13 cellular contexts compared by ENCODE assay signal in the genomic region with DNA sequence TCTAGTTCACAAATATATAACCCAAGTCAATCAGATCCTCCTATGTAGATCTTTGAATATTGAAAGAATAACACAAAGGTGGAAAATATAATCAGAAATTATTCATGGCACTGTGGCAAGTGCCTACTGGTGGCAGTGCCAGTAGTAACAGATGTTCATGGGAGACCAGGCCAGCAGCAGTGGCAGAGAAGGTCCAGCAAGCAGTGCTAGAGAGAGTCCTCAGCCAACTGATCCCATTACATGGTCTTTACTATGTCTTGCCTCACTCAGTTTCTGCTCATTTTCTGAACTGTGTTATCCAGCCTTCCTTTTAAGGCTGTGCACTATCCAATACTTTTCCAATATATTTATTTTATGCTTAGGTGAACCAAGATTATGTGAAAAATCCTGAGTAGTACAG.
A peak's percentile ranks its signal among the peaks of the same experiment; 100 is the strongest.
DNase-seq lines count a peak whose midpoint lies in the region; ATAC-seq and TF ChIP-seq lines count a peak whose summit lies in the region.
"Had no signal": no experiment of that assay in that cellular context is flagged by ENCODE, and none has a peak within 500 bp of the region (broad histone marks: within the 10 kb centered on the region; RNA-seq: fewer than 3 reads in every experiment).

No MANE protein-coding gene starts in this region.

- TF ChIP-seq CTCF in SK-N-SH (IDR thresholded peaks at IDR 0.05) (no peak), fibroblast of pulmonary artery (IDR thresholded peaks at IDR 0.05; ENCODE audit: low read length, missing control alignments) (peak; percentile 10), psoas muscle (IDR thresholded peaks at IDR 0.05) (peak; percentile 43), BE2C (IDR thresholded peaks at IDR 0.05; ENCODE audit: low read depth, low read length) (no peak), GM10266 (IDR thresholded peaks at IDR 0.05; ENCODE audit: control insufficient read depth, insufficient read depth, low read depth, missing control alignments) (no peak)

- H4K20me1 ChIP-seq in SK-N-SH (ENCODE audit: insufficient read depth): no peaks in the 10 kb centered on the region

- intact Hi-C loops in psoas muscle (cut with DNase I): loop anchor here in 1 of 2 donors (5.0 kb wide), 2 partner anchors 74 to 126 kb away; a partner anchor contains a TSS

- peak; percentile 37 for DNase-seq in Ammon's horn (ENCODE audit: low spot score)
- DNase-seq in SK-N-SH: no peak
- DNase-seq in fibroblast of pulmonary artery (ENCODE audit: low read depth): peak; percentile 38
- peak; percentile 24 to 67 for DNase-seq in psoas muscle
- no peak for DNase-seq in BE2C
- no peak for DNase-seq in GM10266 (ENCODE audit: extremely low spot score)
- no peak for DNase-seq in activated T-cell treated with anti-CD3 and anti-CD28 coated beads, Interleukin-2, amount 50 U/mL, for 1 hour
- no peak for DNase-seq in NOMO-1 (lab: John Stamatoyannopoulos, UW; ENCODE audit: unreplicated experiment in 2 of 2)
- DNase-seq: cortex of kidney, WERI-Rb-1 had no signal

- H3F3A ChIP-seq in SK-N-SH (replicated peaks; ENCODE audit: insufficient read depth): no peaks in the 10 kb centered on the region

- H3K4me1 ChIP-seq in SK-N-SH (ENCODE audit: control insufficient read depth in 1 of 2, insufficient read depth in 2 of 2, low read depth in 1 of 2, low read length in 1 of 2) (peaks cover 0 to 35% of the 10 kb centered on the region in 2 experiments; a peak in 2 of 4 replicates), psoas muscle (peaks cover 54% of the 10 kb centered on the region), BE2C (no peaks in the 10 kb centered on the region)

- H3K9me2 ChIP-seq in SK-N-SH: no peaks in the 10 kb centered on the region

- H3K27me3 ChIP-seq in SK-N-SH (ENCODE audit: insufficient read depth) (no peaks in the 10 kb centered on the region), psoas muscle (ENCODE audit: insufficient read depth in 3 of 3, low read length in 2 of 3) (no peaks in the 10 kb centered on the region), BE2C (no peaks in the 10 kb centered on the region)
- H3K27me3 ChIP-seq: neutrophil had no signal

- TF ChIP-seq EP300 in SK-N-SH (IDR thresholded peaks at IDR 0.05; ENCODE audit: borderline replicate concordance in 1 of 2, low read depth in 1 of 2, low read length in 1 of 2): no peak

- no peak for TF ChIP-seq RAD21 in SK-N-SH (IDR thresholded peaks at IDR 0.05; ENCODE audit: low read length)

- H3K36me3 ChIP-seq in SK-N-SH (replicated peaks in 1 of 2; ENCODE audit: control insufficient read depth in 1 of 2, insufficient read depth in 2 of 2, low read length in 1 of 2) (no peaks in the 10 kb centered on the region), psoas muscle (ENCODE audit: insufficient read depth in 1 of 2, low read depth in 1 of 2) (no peaks in the 10 kb centered on the region), BE2C (no peaks in the 10 kb centered on the region)
- H3K36me3 ChIP-seq: neutrophil, WERI-Rb-1 had no signal

- H3K4me2 ChIP-seq in SK-N-SH: peak overlapping the region; percentile 41; the same call in 1 of the 2 replicates

- H3K9ac ChIP-seq in SK-N-SH: peak overlapping the region; percentile 40; the same call in 1 of the 2 replicates

- no peak overlapping the region for H3K4me3 ChIP-seq in SK-N-SH (ENCODE audit: low read depth in 2 of 2, low read length in 1 of 2)
- no peak overlapping the region for H3K4me3 ChIP-seq in fibroblast of pulmonary artery (replicated peaks; ENCODE audit: low read depth, low read length)
- no peak overlapping the region for H3K4me3 ChIP-seq in psoas muscle
- no peak overlapping the region for H3K4me3 ChIP-seq in BE2C (ENCODE audit: low read depth, low read length)

- peak; percentile 87 to 91 (median 89) for ATAC-seq in psoas muscle
- ATAC-seq: activated T-helper 17 cell treated with anti-CD3 and anti-CD28 coated beads, Interleukin-2, amount 50 U/mL, for 72 hours had no signal

- H3K9me3 ChIP-seq in SK-N-SH (no peaks in the 10 kb centered on the region), psoas muscle (no peaks in the 10 kb centered on the region), BE2C (no peaks in the 10 kb centered on the region)
- H3K9me3 ChIP-seq: neutrophil had no signal

- H2AFZ ChIP-seq in SK-N-SH (ENCODE audit: low read depth): no peak overlapping the region

- POLR2A ChIA-PET in SK-N-SH (lab: Yijun Ruan, JAX): no interaction called here

- peaks cover 88% of the 10 kb centered on the region for H3K79me2 ChIP-seq in SK-N-SH (ENCODE audit: insufficient read depth)

- H3K27ac ChIP-seq in SK-N-SH (ENCODE audit: low read depth in 2 of 2, low read length in 1 of 2) (peak overlapping the region in 1 of 2 experiments; percentile 98; a peak in 2 of 4 replicates), psoas muscle (peak overlapping the region; percentile 75)
- H3K27ac ChIP-seq: C4-2B, WERI-Rb-1 had no signal

- CTCF ChIA-PET in SK-N-SH (lab: Yijun Ruan, JAX): no interaction called here

TF ChIP-seq in SK-N-SH, 30 proteins besides CTCF, POLR2A, EP300 and RAD21 (continues in another document):
- no peak for TF ChIP-seq CHD2 (IDR thresholded peaks at IDR 0.05; ENCODE audit: low read length, partially characterized antibody)
- no peak for TF ChIP-seq GATA2 (CRISPR knock-in tag; IDR thresholded peaks at IDR 0.05)
- TF ChIP-seq JUND (IDR thresholded peaks at IDR 0.05): no peak
- TF ChIP-seq, protein P1, sequence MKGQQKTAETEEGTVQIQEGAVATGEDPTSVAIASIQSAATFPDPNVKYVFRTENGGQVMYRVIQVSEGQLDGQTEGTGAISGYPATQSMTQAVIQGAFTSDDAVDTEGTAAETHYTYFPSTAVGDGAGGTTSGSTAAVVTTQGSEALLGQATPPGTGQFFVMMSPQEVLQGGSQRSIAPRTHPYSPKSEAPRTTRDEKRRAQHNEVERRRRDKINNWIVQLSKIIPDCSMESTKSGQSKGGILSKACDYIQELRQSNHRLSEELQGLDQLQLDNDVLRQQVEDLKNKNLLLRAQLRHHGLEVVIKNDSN (IDR thresholded peaks at IDR 0.05; ENCODE audit: borderline replicate concordance, low read depth): no peak
- TF ChIP-seq, protein P2, sequence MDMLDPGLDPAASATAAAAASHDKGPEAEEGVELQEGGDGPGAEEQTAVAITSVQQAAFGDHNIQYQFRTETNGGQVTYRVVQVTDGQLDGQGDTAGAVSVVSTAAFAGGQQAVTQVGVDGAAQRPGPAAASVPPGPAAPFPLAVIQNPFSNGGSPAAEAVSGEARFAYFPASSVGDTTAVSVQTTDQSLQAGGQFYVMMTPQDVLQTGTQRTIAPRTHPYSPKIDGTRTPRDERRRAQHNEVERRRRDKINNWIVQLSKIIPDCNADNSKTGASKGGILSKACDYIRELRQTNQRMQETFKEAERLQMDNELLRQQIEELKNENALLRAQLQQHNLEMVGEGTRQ (IDR thresholded peaks at IDR 0.05; ENCODE audit: borderline replicate concordance, low read depth, low read length): no peak
- no peak for TF ChIP-seq MEF2A (IDR thresholded peaks at IDR 0.05; ENCODE audit: borderline replicate concordance, low read depth)
- TF ChIP-seq RXRA (IDR thresholded peaks at IDR 0.05; ENCODE audit: borderline replicate concordance, low read depth): no peak
- no peak for TF ChIP-seq TCF12 (IDR thresholded peaks at IDR 0.05)
- TF ChIP-seq TEAD4 (IDR thresholded peaks at IDR 0.05; ENCODE audit: borderline replicate concordance, insufficient read depth): no peak
- no peak for TF ChIP-seq YY1 (IDR thresholded peaks at IDR 0.05; ENCODE audit: low read depth)
- TF ChIP-seq, protein P3, sequence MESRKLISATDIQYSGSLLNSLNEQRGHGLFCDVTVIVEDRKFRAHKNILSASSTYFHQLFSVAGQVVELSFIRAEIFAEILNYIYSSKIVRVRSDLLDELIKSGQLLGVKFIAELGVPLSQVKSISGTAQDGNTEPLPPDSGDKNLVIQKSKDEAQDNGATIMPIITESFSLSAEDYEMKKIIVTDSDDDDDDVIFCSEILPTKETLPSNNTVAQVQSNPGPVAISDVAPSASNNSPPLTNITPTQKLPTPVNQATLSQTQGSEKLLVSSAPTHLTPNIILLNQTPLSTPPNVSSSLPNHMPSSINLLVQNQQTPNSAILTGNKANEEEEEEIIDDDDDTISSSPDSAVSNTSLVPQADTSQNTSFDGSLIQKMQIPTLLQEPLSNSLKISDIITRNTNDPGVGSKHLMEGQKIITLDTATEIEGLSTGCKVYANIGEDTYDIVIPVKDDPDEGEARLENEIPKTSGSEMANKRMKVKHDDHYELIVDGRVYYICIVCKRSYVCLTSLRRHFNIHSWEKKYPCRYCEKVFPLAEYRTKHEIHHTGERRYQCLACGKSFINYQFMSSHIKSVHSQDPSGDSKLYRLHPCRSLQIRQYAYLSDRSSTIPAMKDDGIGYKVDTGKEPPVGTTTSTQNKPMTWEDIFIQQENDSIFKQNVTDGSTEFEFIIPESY (IDR thresholded peaks at IDR 0.05; ENCODE audit: borderline replicate concordance, low read depth): no peak
- no peak for TF ChIP-seq FOXM1 (IDR thresholded peaks at IDR 0.05; ENCODE audit: low read depth)
- TF ChIP-seq POLR2AphosphoS5 (IDR thresholded peaks at IDR 0.05; ENCODE audit: low read depth, low read length): no peak
- TF ChIP-seq FOXJ3 (CRISPR knock-in tag; IDR thresholded peaks at IDR 0.05): no peak
- TF ChIP-seq FOSL2 (IDR thresholded peaks at IDR 0.05; ENCODE audit: borderline replicate concordance, low read depth): no peak
- TF ChIP-seq SIN3A (IDR thresholded peaks at IDR 0.05; ENCODE audit: borderline replicate concordance, low read depth, low read length): no peak
- no peak for TF ChIP-seq NFIC (IDR thresholded peaks at IDR 0.05; ENCODE audit: borderline replicate concordance)
- TF ChIP-seq RFX5 (IDR thresholded peaks at IDR 0.05; ENCODE audit: low read length): no peak
- TF ChIP-seq ELF1 (IDR thresholded peaks at IDR 0.05): no peak

Comparison
In these comparisons a context has a peak if more than half of its experiments do, and no peak if none do; other contexts are left out.
1. DNase-seq: peak in Ammon's horn (single experiment), fibroblast of pulmonary artery (single experiment) and psoas muscle (2 of 2); none in SK-N-SH (single experiment), BE2C (single experiment), GM10266 (single experiment), activated T-cell treated with anti-CD3 and anti-CD28 coated beads, Interleukin-2, amount 50 U/mL, for 1 hour (single experiment) and NOMO-1 (0 of 2).
2. CTCF ChIP-seq: peak in fibroblast of pulmonary artery (single experiment) and psoas muscle (single experiment); none in SK-N-SH (single experiment), BE2C (single experiment) and GM10266 (single experiment).